ENCODE assay signal across 26 cellular contexts in the genomic region with DNA sequence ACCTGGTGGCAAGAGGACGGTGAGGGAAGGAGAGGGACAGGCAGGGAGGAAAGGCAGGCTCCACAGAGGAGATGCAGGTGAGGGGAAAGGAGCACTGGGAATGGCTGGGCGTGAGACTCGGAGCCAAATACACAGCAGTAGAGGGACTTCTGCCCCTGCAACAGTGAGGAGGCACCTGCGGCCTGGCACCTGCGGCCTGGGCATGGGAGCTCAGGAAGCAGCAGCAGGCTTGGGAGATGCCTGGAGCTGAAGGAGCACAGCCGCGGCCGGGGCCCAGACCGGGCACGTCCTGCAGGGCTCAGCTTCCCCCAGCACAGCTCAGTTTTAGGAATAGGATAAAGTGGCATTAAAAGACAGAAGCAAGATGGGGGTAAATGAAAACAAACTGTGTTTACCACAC. TPM values are rescaled to one million over a fixed set of nuclear protein-coding genes. Genes with fewer than 3 reads are reported as not detected.
"Had no signal": no experiment of that assay in that cellular context is flagged by ENCODE, and none has a peak within 500 bp of the region (broad histone marks: within the 10 kb centered on the region; RNA-seq: fewer than 3 reads in every experiment).

No MANE protein-coding gene starts in this region.

- H3K9me3 Mint-ChIP-seq: stimulated activated memory B cell treated with anti-CD40 and anti-IgM and Interleukin-4, amounts not matched to agents 10 μg/mL and 1 μg/mL and 100 μg/mL, for 72 hours; stimulated activated naive CD8-positive, alpha-beta T cell treated with anti-CD3 and anti-CD28 coated beads, Interleukin-15, Interleukin-2, amounts not matched to agents 100 ng/mL and 50 ng/mL, for 24 hours had no signal

- DNase-seq: cortex of kidney; dorsolateral prefrontal cortex; effector CD8-positive, alpha-beta T cell; foreskin melanocyte; heart left ventricle; hippocampal formation; left colon; left ventricle myocardium superior; mesenchymal stem cell; naive B cell; pancreas; psoas muscle; retina; spleen; stimulated activated CD4-positive, alpha-beta T cell treated with anti-CD3 and anti-CD28 coated beads, Interleukin-15, amount 100 ng/mL, for 24 hours; stimulated activated CD4-positive, alpha-beta T cell treated with anti-CD3 and anti-CD28 coated beads, Interleukin-1b, Interleukin-23, amount 100 ng/mL, for 48 hours; stimulated activated CD4-positive, alpha-beta T cell treated with anti-CD3 and anti-CD28 coated beads, Interleukin-4, amount 100 ng/mL, for 24 hours; testis had no signal

- H3K4me1 ChIP-seq: heart left ventricle, pancreas, psoas muscle, right lobe of liver, spleen, testis, tibial nerve had no signal

- H3K36me3 Mint-ChIP-seq: stimulated activated memory B cell treated with anti-CD40 and anti-IgM and Interleukin-4, amounts not matched to agents 10 μg/mL and 1 μg/mL and 100 μg/mL, for 72 hours had no signal

- H3K4me3 Mint-ChIP-seq: stimulated activated memory B cell treated with anti-CD40 and anti-IgM and Interleukin-4, amounts not matched to agents 10 μg/mL and 1 μg/mL and 100 μg/mL, for 72 hours; stimulated activated naive CD8-positive, alpha-beta T cell treated with anti-CD3 and anti-CD28 coated beads, Interleukin-15, Interleukin-2, amounts not matched to agents 100 ng/mL and 50 ng/mL, for 24 hours had no signal

- H3K9me3 ChIP-seq: pancreas, right lobe of liver, testis had no signal

- H3K27ac Mint-ChIP-seq: naive B cell; stimulated activated memory B cell treated with anti-CD40 and anti-IgM and Interleukin-4, amounts not matched to agents 10 μg/mL and 1 μg/mL and 100 μg/mL, for 72 hours; stimulated activated naive CD8-positive, alpha-beta T cell treated with anti-CD3 and anti-CD28 coated beads, Interleukin-15, Interleukin-2, amounts not matched to agents 100 ng/mL and 50 ng/mL, for 24 hours had no signal

- H3K36me3 ChIP-seq: heart left ventricle, pancreas, right lobe of liver, spleen, tibial nerve had no signal

- H3K4me1 Mint-ChIP-seq: naive B cell; stimulated activated memory B cell treated with anti-CD40 and anti-IgM and Interleukin-4, amounts not matched to agents 10 μg/mL and 1 μg/mL and 100 μg/mL, for 72 hours had no signal

- H3K4me3 ChIP-seq: dorsolateral prefrontal cortex, heart left ventricle, lung, pancreas, psoas muscle, right lobe of liver, spleen, testis, tibial nerve had no signal

- H3K27ac ChIP-seq: dorsolateral prefrontal cortex, heart left ventricle, pancreas, psoas muscle, right lobe of liver, spleen, testis, tibial nerve had no signal

- ATAC-seq: heart left ventricle; left colon; left ventricle myocardium superior; pancreas; psoas muscle; right lobe of liver; stimulated activated memory B cell treated with anti-CD40 and anti-IgM and Interleukin-4, amounts not matched to agents 10 μg/mL and 1 μg/mL and 100 μg/mL, for 72 hours had no signal

- H3K27me3 ChIP-seq: pancreas, right lobe of liver, testis had no signal

RNA-seq across cellular contexts. Expression of a gene that starts 20.9 kb away (rescaled TPM):
- total RNA-seq: kidney epithelial cell, psoas muscle, right lobe of liver, skeletal muscle tissue, tibial nerve had no signal

RNA-seq across cellular contexts. Expression of a gene that starts 35.3 kb away (rescaled TPM):
- total RNA-seq: dorsolateral prefrontal cortex, heart left ventricle, kidney epithelial cell, left colon, left ventricle myocardium superior, lung, pancreas, psoas muscle, right lobe of liver, skeletal muscle tissue, spleen, testis, tibial nerve, ureter had no signal

RNA-seq across cellular contexts. Expression of a gene that starts 50.3 kb away (rescaled TPM):
- total RNA-seq: heart left ventricle, kidney epithelial cell, left colon, left ventricle myocardium superior, lung, pancreas, psoas muscle, right lobe of liver, skeletal muscle tissue, spleen, testis, tibial nerve, ureter had no signal
